Comparison of ENCODE assay signal across 8 cellular contexts in the genomic region with DNA sequence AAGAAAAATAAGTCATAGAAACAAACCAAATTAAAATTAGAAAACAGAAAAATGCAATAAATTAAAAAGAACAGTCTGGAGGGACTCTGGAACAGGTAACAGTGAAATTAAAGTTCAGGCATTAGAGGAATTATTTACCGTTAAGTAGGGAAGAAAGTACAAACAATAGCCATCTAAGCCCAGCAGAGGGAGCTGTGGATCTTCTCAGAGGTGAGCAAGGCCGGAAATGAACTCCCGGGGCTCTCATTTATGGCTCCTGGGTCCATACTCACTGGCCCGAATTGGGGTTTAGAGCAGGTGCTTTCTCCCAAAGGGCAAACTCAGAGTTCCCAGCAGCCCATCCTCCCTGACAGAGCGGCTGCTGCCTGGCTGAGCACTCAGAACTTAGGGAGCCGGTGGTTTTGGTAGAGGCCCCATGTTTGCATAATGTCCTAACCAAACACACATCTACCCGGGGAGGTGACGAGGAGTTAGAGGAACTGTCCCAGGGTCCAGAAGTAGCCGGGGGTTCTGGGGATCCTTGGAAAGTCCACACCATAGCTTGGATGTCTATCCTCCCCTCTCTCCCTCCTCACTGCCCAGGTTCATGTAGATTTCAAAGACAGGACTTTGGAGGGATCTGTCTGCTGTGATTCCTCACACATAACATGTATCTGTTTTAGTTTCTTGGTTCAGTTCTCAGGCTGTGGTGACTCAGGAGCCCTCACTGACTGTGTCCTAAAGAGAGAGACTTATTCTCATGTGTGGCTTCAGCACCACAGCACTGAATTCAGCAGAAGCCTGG.
DNase-seq lines count a peak whose midpoint lies in the region; ATAC-seq, FAIRE-seq and TF ChIP-seq lines count a peak whose summit lies in the region.

No MANE protein-coding gene starts in this region.

- peaks cover 0 to 2% (median 2%) of the 10 kb centered on the region in 3 donors for H3K27me3 Mint-ChIP-seq in CD14-positive monocyte (ENCODE audit: low read depth in 3 of 3)
- H3K27me3 Mint-ChIP-seq in activated T-helper 17 cell treated with anti-CD3 and anti-CD28 coated beads, Interleukin-2, amount 50 U/mL, for 72 hours, result peaks cover 19% of the 10 kb centered on the region

- peak overlapping the region; percentile 76 for H3K27ac ChIP-seq in Karpas-422 (ENCODE audit: low read length)

- no peaks in the 10 kb centered on the region for H3K9me2 ChIP-seq in Karpas-422 (replicated peaks; ENCODE audit: insufficient read depth, low read length)

- no peaks in the 10 kb centered on the region for H3K36me3 Mint-ChIP-seq in CD14-positive monocyte
- H3K36me3 Mint-ChIP-seq in activated T-helper 17 cell treated with anti-CD3 and anti-CD28 coated beads, Interleukin-2, amount 50 U/mL, for 72 hours (ENCODE audit: low read depth), result no peaks in the 10 kb centered on the region

- peak overlapping the region; percentile 27; the same call in 1 of the 2 replicates for H3K4me3 ChIP-seq in Karpas-422 (ENCODE audit: low read length)

- H3K4me3 Mint-ChIP-seq in CD14-positive monocyte, result peak overlapping the region; percentile 39 to 75
- H3K4me3 Mint-ChIP-seq in activated T-helper 17 cell treated with anti-CD3 and anti-CD28 coated beads, Interleukin-2, amount 50 U/mL, for 72 hours, result peak overlapping the region; percentile 39

- H3K9me3 ChIP-seq in Karpas-422 (ENCODE audit: low read length), result no peaks in the 10 kb centered on the region

- peak overlapping the region; percentile 39; the same call in 1 of the 2 replicates for H2AFZ ChIP-seq in Karpas-422 (ENCODE audit: low read length)

- H3K4me2 ChIP-seq in Karpas-422 (ENCODE audit: low read depth, low read length, poor library complexity, severe bottlenecking), result peak overlapping the region; percentile 66

- DNase-seq in CD14-positive monocyte (ENCODE audit: low spot score) (peak; percentile 68), GM19239 (ENCODE audit: insufficient read length, low spot score) (peak; percentile 56), Karpas-422 (peak; percentile 96), RPMI8226 (peak; percentile 65), globus pallidus (ENCODE audit: low spot score) (peak; percentile 29), retina (peak; percentile 58), GOT3 (lab: John Stamatoyannopoulos, UW) (no peak)

- H3K9me3 Mint-ChIP-seq in CD14-positive monocyte, result peaks cover 0 to 3% (median 0%) of the 10 kb centered on the region in 7 donors
- H3K9me3 Mint-ChIP-seq in activated T-helper 17 cell treated with anti-CD3 and anti-CD28 coated beads, Interleukin-2, amount 50 U/mL, for 72 hours, result no peaks in the 10 kb centered on the region

- peaks cover 47% of the 10 kb centered on the region for H3K4me1 Mint-ChIP-seq in CD14-positive monocyte
- no peaks in the 10 kb centered on the region for H3K4me1 Mint-ChIP-seq in activated T-helper 17 cell treated with anti-CD3 and anti-CD28 coated beads, Interleukin-2, amount 50 U/mL, for 72 hours

- H3K27me3 ChIP-seq in Karpas-422 (ENCODE audit: low read length), result no peaks in the 10 kb centered on the region

- H3K9ac ChIP-seq in Karpas-422 (ENCODE audit: low read length), result peak overlapping the region; percentile 54

- peaks cover 59% of the 10 kb centered on the region for H3K4me1 ChIP-seq in Karpas-422 (ENCODE audit: low read length)

- intact Hi-C loops in CD14-positive monocyte (cut with micrococcal nuclease), result loop anchor here in 1 of 2 donors (2.0 to 5.0 kb wide), 2 partner anchors 46 to 95 kb away; no protein-coding TSS in a partner anchor

- no peaks in the 10 kb centered on the region for H3K36me3 ChIP-seq in Karpas-422 (ENCODE audit: insufficient read depth, low read length)

- H3K27ac Mint-ChIP-seq in CD14-positive monocyte, result peak overlapping the region in 4 of 7 donors; percentile 48 to 74 (median 66)
- peak overlapping the region; percentile 88 for H3K27ac Mint-ChIP-seq in activated T-helper 17 cell treated with anti-CD3 and anti-CD28 coated beads, Interleukin-2, amount 50 U/mL, for 72 hours

- H3K79me2 ChIP-seq in Karpas-422 (ENCODE audit: low read length), result no peaks in the 10 kb centered on the region

- ATAC-seq in activated T-helper 17 cell treated with anti-CD3 and anti-CD28 coated beads, Interleukin-2, amount 50 U/mL, for 72 hours (replicated peaks), result peak; percentile 82

- no peaks in the 10 kb centered on the region for H4K20me1 ChIP-seq in Karpas-422 (ENCODE audit: insufficient read depth, low read depth, low read length)

- peak; percentile 96 for FAIRE-seq in GM19239 (lab: Jason Lieb, UNC)

- peak; percentile 84 for TF ChIP-seq CTCF in CD14-positive monocyte (IDR thresholded peaks at IDR 0.05)
